8 cellular contexts compared by ENCODE assay signal in the genomic region with DNA sequence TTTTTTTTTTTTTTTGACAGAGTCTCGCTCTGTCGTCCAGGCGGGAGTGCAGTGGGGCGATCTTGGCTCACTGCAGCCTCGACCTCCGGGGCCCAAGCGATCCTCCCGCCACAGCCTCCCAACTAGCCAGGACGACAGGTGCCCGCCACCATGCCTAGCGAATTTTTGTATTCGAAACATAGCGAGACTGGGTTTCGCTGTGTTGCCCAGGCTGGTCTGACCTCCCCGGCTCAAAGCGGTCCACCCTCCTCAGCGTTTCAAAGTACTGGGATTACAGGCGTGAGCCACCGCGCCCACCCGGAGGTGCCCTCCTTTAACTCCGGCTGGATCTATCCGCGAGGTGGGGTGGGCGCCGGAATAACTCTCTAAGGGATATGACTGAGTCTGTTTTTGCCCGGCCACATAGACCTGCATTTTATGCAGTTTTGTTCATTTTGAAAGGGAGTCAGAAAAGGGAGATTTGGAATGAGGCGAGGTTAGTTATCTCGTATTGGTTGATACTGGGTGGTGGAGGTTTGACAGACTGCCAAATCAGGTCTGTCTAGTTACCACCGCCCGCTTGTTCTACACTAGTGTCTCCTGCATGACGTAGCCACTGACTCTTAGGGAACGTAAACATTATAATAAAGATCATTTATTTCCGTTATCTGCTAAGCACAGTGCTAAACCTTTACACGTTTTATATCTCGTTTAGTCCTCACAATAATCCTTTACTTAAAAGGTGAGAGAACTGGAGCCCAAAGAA. TPM values are rescaled to one million over a fixed set of nuclear protein-coding genes. Genes with fewer than 3 reads are reported as not detected.
DNase-seq lines count a peak whose midpoint lies in the region; ATAC-seq and TF ChIP-seq lines count a peak whose summit lies in the region.

No MANE protein-coding gene starts in this region.

- H3K27ac ChIP-seq in PC-3 (ENCODE audit: low read length), result no peak overlapping the region

- TF ChIP-seq CTCF in PC-3 (conservative IDR thresholded peaks at IDR 0.05; ENCODE audit: low read depth, low read length) (no peak), progenitor cell of endocrine pancreas (IDR thresholded peaks at IDR 0.05; ENCODE audit: unreplicated experiment) (no peak)

- intact Hi-C loops in PC-3 (cut with micrococcal nuclease), result loop anchor here (10.0 kb wide), 1 partner anchor 355 kb away; a partner anchor contains a TSS

- POLR2A ChIA-PET in PC-3 (lab: Charles Lee; ENCODE audit: unreplicated experiment), result interaction anchor here (0.7 kb wide), 1 partner anchor 123 kb away, joined by 22 read pairs; no protein-coding TSS in a partner anchor

- H3K9me3 ChIP-seq in PC-3 (ENCODE audit: low read length), result no peaks in the 10 kb centered on the region

- H3K79me2 ChIP-seq in PC-3 (ENCODE audit: low read length), result peaks cover 49% of the 10 kb centered on the region

- H3K27me3 ChIP-seq in PC-3 (ENCODE audit: low read length), result no peaks in the 10 kb centered on the region

- peak overlapping the region; percentile 99 for H3K9ac ChIP-seq in PC-3 (ENCODE audit: low read length)

- peaks cover 18% of the 10 kb centered on the region for H3K4me1 Mint-ChIP-seq in progenitor cell of endocrine pancreas (ENCODE audit: low read depth)

- H3K36me3 ChIP-seq in PC-3 (ENCODE audit: low read depth, low read length), result peaks cover 11% of the 10 kb centered on the region

- no peak for ATAC-seq in PC-3
- ATAC-seq in esophagus mucosa, result peak; percentile 29
- ATAC-seq in GM18502 (IDR thresholded peaks at IDR 0.05; ENCODE audit: poor library complexity, unreplicated experiment), result no peak
- no peak for ATAC-seq in GM19324 (IDR thresholded peaks at IDR 0.05; ENCODE audit: low FRiP score, unreplicated experiment)
- ATAC-seq in GM21619 (IDR thresholded peaks at IDR 0.05; ENCODE audit: unreplicated experiment), result no peak

- peak overlapping the region; percentile 89 for H3K4me2 ChIP-seq in PC-3 (ENCODE audit: low read length)

- H2AFZ ChIP-seq in PC-3 (ENCODE audit: low read length), result no peak overlapping the region; the same call in 1 of the 2 replicates

- peaks cover 21% of the 10 kb centered on the region for H3K4me1 ChIP-seq in PC-3 (ENCODE audit: insufficient read depth, low read length)

- peak; percentile 55 for DNase-seq in ELF-1 (ENCODE audit: low read depth, low spot score)
- no peak for DNase-seq in PC-3
- DNase-seq in progenitor cell of endocrine pancreas (ENCODE audit: low spot score, unreplicated experiment), result no peak
- no peak for DNase-seq in KBM-7

- in situ Hi-C loops in KBM-7 (cut with MboI; ENCODE audit: low pct_unique_long_range_greater_than_20kb, low sequenced_read_pairs), result no loop called here

- H3K4me3 ChIP-seq in PC-3 (ENCODE audit: low read length), result peak overlapping the region; percentile 99; the same call in 1 of the 2 replicates

- H3K4me3 Mint-ChIP-seq in progenitor cell of endocrine pancreas (ENCODE audit: low read depth), result peak overlapping the region; percentile 99

- H3K27ac Mint-ChIP-seq in progenitor cell of endocrine pancreas, result peak overlapping the region; percentile 100

- BruUV-seq in PC-3 (replicated peaks; lab: Mats Ljungman, UMichigan), result no TSS peak

- CTCF ChIA-PET in PC-3 (lab: Charles Lee), result no interaction called here

- no peaks in the 10 kb centered on the region for H3K9me3 Mint-ChIP-seq in progenitor cell of endocrine pancreas (ENCODE audit: low read depth)

- H3F3A ChIP-seq in PC-3 (ENCODE audit: low read length, unreplicated experiment), result no peaks in the 10 kb centered on the region

- no peaks in the 10 kb centered on the region for H3K27me3 Mint-ChIP-seq in progenitor cell of endocrine pancreas

- H4K20me1 ChIP-seq in PC-3 (ENCODE audit: low read length), result peaks cover 35% of the 10 kb centered on the region

- peaks cover 6% of the 10 kb centered on the region for H3K36me3 Mint-ChIP-seq in progenitor cell of endocrine pancreas (ENCODE audit: insufficient read depth)

- no peaks in the 10 kb centered on the region for H3K9me2 ChIP-seq in PC-3 (replicated peaks; ENCODE audit: low read length)

RNA-seq across cellular contexts. Expression of a gene that starts 0.9 kb away (rescaled TPM):
- 185 and 195 TPM in 2 replicates for total RNA-seq in PC-3 (2014; rRNA removed)
- total RNA-seq in esophagus mucosa, result 109 TPM
- 166 and 167 TPM in 2 replicates for total RNA-seq in progenitor cell of endocrine pancreas

RNA-seq across cellular contexts. Expression of a gene that starts 16.1 kb away (rescaled TPM):
- total RNA-seq in PC-3 (2014; rRNA removed) (30.8 and 31.7 TPM in 2 replicates), esophagus mucosa (31.4 TPM), progenitor cell of endocrine pancreas (33.0 and 34.9 TPM in 2 replicates)

RNA-seq across cellular contexts. Expression of a gene that starts 35.5 kb away (rescaled TPM):
- 2.0 and 3.2 TPM in 2 replicates for total RNA-seq in PC-3 (2014; rRNA removed)
- 1.3 TPM for total RNA-seq in esophagus mucosa
- total RNA-seq in progenitor cell of endocrine pancreas, result 19.0 and 23.7 TPM in 2 replicates
